ENCODE assay signal across 34 cellular contexts in genomic region chr13:67131393-67131792, GRCh38.
"Had no signal": no experiment of that assay in that cellular context is flagged by ENCODE, and none has a peak within 500 bp of the region (broad histone marks: within the 10 kb centered on the region; RNA-seq: fewer than 3 reads in every experiment).

No MANE protein-coding gene starts in this region.

- ATAC-seq: activated CD8-positive, alpha-beta memory T cell treated with anti-CD3 and anti-CD28 coated beads, Interleukin-2, amount 10 ng/mL, durations not matched to agents 7 days and 5 days; activated CD8-positive, alpha-beta T cell treated with anti-CD3 and anti-CD28 coated beads, Interleukin-2, amount 10 ng/mL, durations not matched to agents 7 days and 5 days; activated naive CD8-positive, alpha-beta T cell treated with anti-CD3 and anti-CD28 coated beads, Interleukin-2, amount 50 U/mL, for 24 hours; body of pancreas had no signal

- H3K27ac Mint-ChIP-seq: activated B cell treated with CpG ODN at 0.5 μM for 24 hours; activated CD4-positive, alpha-beta memory T cell treated with anti-CD3 and anti-CD28 coated beads, Interleukin-2, amount 10 ng/mL, durations not matched to agents 7 days and 5 days; activated CD4-positive, alpha-beta T cell treated with anti-CD3 and anti-CD28 coated beads, Interleukin-2, amount 10 ng/mL, durations not matched to agents 24 days and 14 days; activated CD8-positive, alpha-beta memory T cell treated with anti-CD3 and anti-CD28 coated beads, Interleukin-2, amount 10 ng/mL, durations not matched to agents 7 days and 5 days; activated CD8-positive, alpha-beta T cell treated with anti-CD3 and anti-CD28 coated beads, Interleukin-2, amount 10 ng/mL, durations not matched to agents 7 days and 5 days; activated naive CD4-positive, alpha-beta T cell treated with anti-CD3 and anti-CD28 coated beads, Interleukin-2, amount 10 ng/mL, durations not matched to agents 7 days and 5 days; activated naive CD4-positive, alpha-beta T cell treated with anti-CD3 and anti-CD28 coated beads, Interleukin-2, amount 50 U/mL, for 24 hours; activated naive CD8-positive, alpha-beta T cell; activated naive CD8-positive, alpha-beta T cell treated with anti-CD3 and anti-CD28 coated beads, Interleukin-2, amount 10 ng/mL, durations not matched to agents 7 days and 5 days; activated naive CD8-positive, alpha-beta T cell treated with anti-CD3 and anti-CD28 coated beads, Interleukin-2, amount 50 U/mL, for 24 hours; activated T-cell treated with anti-CD3 and anti-CD28 coated beads, Interleukin-2, amount 50 U/mL, for 24 hours; activated T-helper 2 cell treated with anti-CD3 and anti-CD28 coated beads, Interferon-gamma antibody, Interleukin-2, Interleukin-4, amounts not matched to agents 10 μg/mL and 5 μg/mL and 100 μg/mL, durations not matched to agents 14 hours and 24 hours and 36 hours; T-helper 1 cell treated with Interleukin-12 subunit alpha and Interleukin-12 subunit beta and Interleukin-4 antibody, amounts not matched to agents 30 μg/mL and 1 μg/mL, for 36 hours; T-helper 2 cell treated with Interferon-gamma antibody and Interleukin-4, amounts not matched to agents 5 μg/mL and 100 μg/mL, for 36 hours had no signal

- H3K27me3 Mint-ChIP-seq: activated B cell treated with CpG ODN at 0.5 μM for 24 hours; activated CD4-positive, alpha-beta memory T cell treated with anti-CD3 and anti-CD28 coated beads, Interleukin-2, amount 10 ng/mL, durations not matched to agents 7 days and 5 days; activated CD4-positive, alpha-beta T cell treated with anti-CD3 and anti-CD28 coated beads, Interleukin-2, amount 10 ng/mL, durations not matched to agents 24 days and 14 days; activated CD8-positive, alpha-beta memory T cell treated with anti-CD3 and anti-CD28 coated beads, Interleukin-2, amount 10 ng/mL, durations not matched to agents 7 days and 5 days; activated naive CD4-positive, alpha-beta T cell treated with anti-CD3 and anti-CD28 coated beads, Interleukin-2, amount 10 ng/mL, durations not matched to agents 7 days and 5 days; activated naive CD4-positive, alpha-beta T cell treated with anti-CD3 and anti-CD28 coated beads, Interleukin-2, amount 50 U/mL, for 24 hours; activated naive CD8-positive, alpha-beta T cell; activated naive CD8-positive, alpha-beta T cell treated with anti-CD3 and anti-CD28 coated beads, Interleukin-2, amount 10 ng/mL, durations not matched to agents 7 days and 5 days; activated naive CD8-positive, alpha-beta T cell treated with anti-CD3 and anti-CD28 coated beads, Interleukin-2, amount 50 U/mL, for 24 hours; activated T-cell treated with anti-CD3 and anti-CD28 coated beads, Interleukin-2, amount 50 U/mL, for 24 hours had no signal

- FAIRE-seq: astrocyte, TTC549 had no signal

- H3K27ac ChIP-seq: body of pancreas, brain microvascular endothelial cell, breast epithelium, VCaP had no signal

- H3K4me1 ChIP-seq: body of pancreas, breast epithelium had no signal

- H3K36me3 Mint-ChIP-seq: activated CD8-positive, alpha-beta memory T cell treated with anti-CD3 and anti-CD28 coated beads, Interleukin-2, amount 10 ng/mL, durations not matched to agents 7 days and 5 days; activated naive CD4-positive, alpha-beta T cell treated with anti-CD3 and anti-CD28 coated beads, Interleukin-2, amount 10 ng/mL, durations not matched to agents 7 days and 5 days; activated naive CD4-positive, alpha-beta T cell treated with anti-CD3 and anti-CD28 coated beads, Interleukin-2, amount 50 U/mL, for 24 hours; activated naive CD8-positive, alpha-beta T cell; activated naive CD8-positive, alpha-beta T cell treated with anti-CD3 and anti-CD28 coated beads, Interleukin-2, amount 10 ng/mL, durations not matched to agents 7 days and 5 days had no signal

- H3K36me3 ChIP-seq: brain microvascular endothelial cell, breast epithelium had no signal

- H3K9me3 Mint-ChIP-seq: activated B cell treated with CpG ODN at 0.5 μM for 24 hours; activated CD4-positive, alpha-beta memory T cell treated with anti-CD3 and anti-CD28 coated beads, Interleukin-2, amount 10 ng/mL, durations not matched to agents 7 days and 5 days; activated CD4-positive, alpha-beta T cell treated with anti-CD3 and anti-CD28 coated beads, Interleukin-2, amount 10 ng/mL, durations not matched to agents 24 days and 14 days; activated naive CD4-positive, alpha-beta T cell treated with anti-CD3 and anti-CD28 coated beads, Interleukin-2, amount 10 ng/mL, durations not matched to agents 7 days and 5 days; activated naive CD4-positive, alpha-beta T cell treated with anti-CD3 and anti-CD28 coated beads, Interleukin-2, amount 50 U/mL, for 24 hours; activated naive CD8-positive, alpha-beta T cell treated with anti-CD3 and anti-CD28 coated beads, Interleukin-2, amount 10 ng/mL, durations not matched to agents 7 days and 5 days; activated naive CD8-positive, alpha-beta T cell treated with anti-CD3 and anti-CD28 coated beads, Interleukin-2, amount 50 U/mL, for 24 hours; activated T-cell treated with anti-CD3 and anti-CD28 coated beads, Interleukin-2, amount 50 U/mL, for 24 hours; activated T-helper 2 cell treated with anti-CD3 and anti-CD28 coated beads, Interferon-gamma antibody, Interleukin-2, Interleukin-4, amounts not matched to agents 10 μg/mL and 5 μg/mL and 100 μg/mL, durations not matched to agents 14 hours and 24 hours and 36 hours; T-helper 1 cell treated with Interleukin-12 subunit alpha and Interleukin-12 subunit beta and Interleukin-4 antibody, amounts not matched to agents 30 μg/mL and 1 μg/mL, for 36 hours; T-helper 2 cell treated with Interferon-gamma antibody and Interleukin-4, amounts not matched to agents 5 μg/mL and 100 μg/mL, for 36 hours had no signal

- H3K4me3 Mint-ChIP-seq: activated B cell treated with CpG ODN at 0.5 μM for 24 hours; activated CD4-positive, alpha-beta memory T cell treated with anti-CD3 and anti-CD28 coated beads, Interleukin-2, amount 10 ng/mL, durations not matched to agents 7 days and 5 days; activated CD4-positive, alpha-beta T cell treated with anti-CD3 and anti-CD28 coated beads, Interleukin-2, amount 10 ng/mL, durations not matched to agents 24 days and 14 days; activated CD8-positive, alpha-beta memory T cell treated with anti-CD3 and anti-CD28 coated beads, Interleukin-2, amount 10 ng/mL, durations not matched to agents 7 days and 5 days; activated CD8-positive, alpha-beta T cell treated with anti-CD3 and anti-CD28 coated beads, Interleukin-2, amount 10 ng/mL, durations not matched to agents 7 days and 5 days; activated naive CD4-positive, alpha-beta T cell treated with anti-CD3 and anti-CD28 coated beads, Interleukin-2, amount 10 ng/mL, durations not matched to agents 7 days and 5 days; activated naive CD4-positive, alpha-beta T cell treated with anti-CD3 and anti-CD28 coated beads, Interleukin-2, amount 50 U/mL, for 24 hours; activated naive CD8-positive, alpha-beta T cell; activated naive CD8-positive, alpha-beta T cell treated with anti-CD3 and anti-CD28 coated beads, Interleukin-2, amount 10 ng/mL, durations not matched to agents 7 days and 5 days; activated naive CD8-positive, alpha-beta T cell treated with anti-CD3 and anti-CD28 coated beads, Interleukin-2, amount 50 U/mL, for 24 hours; activated T-cell treated with anti-CD3 and anti-CD28 coated beads, Interleukin-2, amount 50 U/mL, for 24 hours; T-helper 1 cell treated with Interleukin-12 subunit alpha and Interleukin-12 subunit beta and Interleukin-4 antibody, amounts not matched to agents 30 μg/mL and 1 μg/mL, for 36 hours; T-helper 2 cell treated with Interferon-gamma antibody and Interleukin-4, amounts not matched to agents 5 μg/mL and 100 μg/mL, for 36 hours had no signal

- DNase-seq: activated B cell treated with CpG ODN at 0.5 μM for 24 hours; activated CD4-positive, alpha-beta memory T cell treated with anti-CD3 and anti-CD28 coated beads, Interleukin-2, amount 10 ng/mL, durations not matched to agents 7 days and 5 days; activated CD4-positive, alpha-beta T cell treated with anti-CD3 and anti-CD28 coated beads for 4 hours; activated CD4-positive, alpha-beta T cell treated with anti-CD3 and anti-CD28 coated beads, Interleukin-2, amount 10 ng/mL, durations not matched to agents 24 days and 14 days; activated CD4-positive, alpha-beta T cell treated with anti-CD3 and anti-CD28 coated beads, Interleukin-2, amount 50 U/mL, for 48 hours; activated CD4-positive, CD25-positive, alpha-beta regulatory T cell treated with anti-CD3 and anti-CD28 coated beads, Interleukin-2, amount 50 U/mL, for 72 hours; activated CD8-positive, alpha-beta memory T cell treated with anti-CD3 and anti-CD28 coated beads for 24 hours; activated CD8-positive, alpha-beta memory T cell treated with anti-CD3 and anti-CD28 coated beads, Interleukin-2, amount 10 ng/mL, durations not matched to agents 7 days and 5 days; activated CD8-positive, alpha-beta memory T cell treated with anti-CD3 and anti-CD28 coated beads, Interleukin-2, amount 50 U/mL, for 48 hours; activated CD8-positive, alpha-beta T cell treated with anti-CD3 and anti-CD28 coated beads, Interleukin-2, amount 10 ng/mL, durations not matched to agents 7 days and 5 days; activated effector memory CD4-positive, alpha-beta T cell treated with Interleukin-2 at 50 U/mL for 16 hours; activated gamma-delta T cell; activated naive CD4-positive, alpha-beta T cell treated with anti-CD3 and anti-CD28 coated beads, Interleukin-2, amount 10 ng/mL, durations not matched to agents 7 days and 5 days; activated naive CD4-positive, alpha-beta T cell treated with Interleukin-2 at 50 U/mL for 16 hours; activated naive CD8-positive, alpha-beta T cell treated with anti-CD3 and anti-CD28 coated beads, Interleukin-2, amount 10 ng/mL, durations not matched to agents 7 days and 5 days; activated naive CD8-positive, alpha-beta T cell treated with anti-CD3 and anti-CD28 coated beads, Interleukin-2, amount 50 U/mL, for 24 hours; activated T-cell treated with anti-CD3 and anti-CD28 coated beads, Interleukin-2, amount 50 U/mL, for 24 hours; activated T-cell treated with anti-CD3 and anti-CD28 coated beads, Interleukin-2, amount 50 U/mL, for 48 hours; amygdala; anterior cingulate cortex; body of pancreas; brain microvascular endothelial cell; central memory CD4-positive, alpha-beta T cell; T-helper 2 cell; T-helper 9 cell had no signal

- H3K4me1 Mint-ChIP-seq: activated CD4-positive, alpha-beta memory T cell treated with anti-CD3 and anti-CD28 coated beads, Interleukin-2, amount 10 ng/mL, durations not matched to agents 7 days and 5 days; activated CD8-positive, alpha-beta memory T cell treated with anti-CD3 and anti-CD28 coated beads, Interleukin-2, amount 10 ng/mL, durations not matched to agents 7 days and 5 days; activated naive CD4-positive, alpha-beta T cell treated with anti-CD3 and anti-CD28 coated beads, Interleukin-2, amount 50 U/mL, for 24 hours had no signal

- H3K9me3 ChIP-seq: body of pancreas, breast epithelium had no signal

- H3K27me3 ChIP-seq: body of pancreas, brain microvascular endothelial cell, breast epithelium had no signal

- H3K4me3 ChIP-seq: body of pancreas, breast epithelium had no signal
